In the genomic region with DNA sequence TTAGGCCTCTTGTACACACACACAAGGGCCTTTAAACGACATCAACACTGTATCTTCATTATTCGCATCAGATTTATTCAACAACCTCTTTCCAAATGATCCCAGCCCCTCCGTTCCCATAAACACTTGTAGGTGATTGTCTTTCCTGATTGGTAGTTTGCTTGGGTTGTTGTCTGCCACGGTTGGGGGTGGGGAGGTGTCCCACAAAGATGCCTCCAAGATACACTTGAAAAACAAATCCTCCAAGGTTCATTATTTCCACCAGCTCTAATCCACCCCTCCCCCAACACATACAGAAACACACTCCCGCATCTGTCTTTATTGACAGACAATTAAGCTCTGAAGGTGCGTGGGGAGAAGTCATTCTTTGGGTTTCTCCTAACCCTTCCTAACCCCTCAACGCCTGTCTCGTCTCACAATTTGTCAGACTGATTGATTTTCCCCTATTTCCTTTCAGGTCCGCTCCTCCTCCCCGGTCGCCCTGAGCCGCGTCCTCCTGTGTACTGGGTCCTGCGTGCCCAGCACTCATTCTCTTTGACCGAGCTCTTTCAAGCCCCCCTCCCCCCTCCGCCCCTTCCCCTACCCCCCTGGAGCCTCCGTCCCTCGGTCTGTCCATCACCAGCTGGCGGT, we compare ENCODE assay signal across 8 cellular contexts. TPM values are rescaled to one million over a fixed set of nuclear protein-coding genes. Genes with fewer than 3 reads are reported as not detected.
A peak's percentile ranks its signal among the peaks of the same experiment; 100 is the strongest.
DNase-seq lines count a peak whose midpoint lies in the region; ATAC-seq and TF ChIP-seq lines count a peak whose summit lies in the region.

No MANE protein-coding gene starts in this region.

- DNase-seq in DMS 273 (lab: John Stamatoyannopoulos, UW; ENCODE audit: unreplicated experiment) = peak; percentile 57
- DNase-seq in DMS 273 treated with DMSO at 0.1 percent for 48 hours (lab: John Stamatoyannopoulos, UW) = no peak
- DNase-seq in NCI-H82 (lab: John Stamatoyannopoulos, UW) = peak; percentile 80
- no peak for DNase-seq in ascending aorta (ENCODE audit: low spot score in 2 of 2)
- no peak for DNase-seq in iPS DF 6.9 (ENCODE audit: low read depth, low spot score)
- no peak for DNase-seq in sigmoid colon

- H3K9me3 ChIP-seq in ascending aorta (no peaks in the 10 kb centered on the region), iPS DF 6.9 (ENCODE audit: control insufficient read depth, insufficient read depth, low read length) (no peaks in the 10 kb centered on the region), sigmoid colon (no peaks in the 10 kb centered on the region)

- ATAC-seq in GM19463 (IDR thresholded peaks at IDR 0.05; ENCODE audit: unreplicated experiment) (no peak), GM18867 (IDR thresholded peaks at IDR 0.05; ENCODE audit: unreplicated experiment) (no peak)

- H3K27me3 ChIP-seq in ascending aorta = no peaks in the 10 kb centered on the region
- H3K27me3 ChIP-seq in iPS DF 6.9 (ENCODE audit: control insufficient read depth, insufficient read depth, low read length) = no peaks in the 10 kb centered on the region
- no peaks in the 10 kb centered on the region for H3K27me3 ChIP-seq in sigmoid colon

- peak overlapping the region; percentile 99 to 100 for H3K27ac ChIP-seq in ascending aorta
- H3K27ac ChIP-seq in iPS DF 6.9 (ENCODE audit: low read length) = no peak overlapping the region
- peak overlapping the region; percentile 89 to 99 (median 98) for H3K27ac ChIP-seq in sigmoid colon

- WGBS in iPS DF 6.9 (ENCODE audit: insufficient coverage, insufficient read length) = no CpG with 5 or more reads among the region's 19 CpGs
- 1 to 2% methylated on average over 19 of the region's 19 CpGs for WGBS in sigmoid colon, 2 donors

- TF ChIP-seq CTCF in ascending aorta (IDR thresholded peaks at IDR 0.05) (no peak), sigmoid colon (IDR thresholded peaks at IDR 0.05) (no peak)

- H3K4me3 ChIP-seq in ascending aorta (peak overlapping the region; percentile 73 to 76), iPS DF 6.9 (ENCODE audit: low read length) (peak overlapping the region; percentile 73; the same call in 1 of the 2 replicates), sigmoid colon (peak overlapping the region; percentile 76 to 92 (median 90))

- TF ChIP-seq POLR2A in sigmoid colon (IDR thresholded peaks at IDR 0.05) = no peak

- no peak for TF ChIP-seq EP300 in sigmoid colon (IDR thresholded peaks at IDR 0.05)

- no peaks in the 10 kb centered on the region for H3K36me3 ChIP-seq in ascending aorta
- no peaks in the 10 kb centered on the region; the same call in 1 of the 2 replicates for H3K36me3 ChIP-seq in iPS DF 6.9 (ENCODE audit: control insufficient read depth, insufficient read depth, low read length)
- H3K36me3 ChIP-seq in sigmoid colon = peaks cover 0 to 11% (median 3%) of the 10 kb centered on the region in 4 donors

- intact Hi-C loops in ascending aorta (cut with DNase I) = loop anchor here (10.0 kb wide), 2 partner anchors 248 to 718 kb away; partner anchors contain the start of genes CAPN2 and DEGS1
- intact Hi-C loops in sigmoid colon (cut with DNase I) = no loop called here

- H3K4me1 ChIP-seq in ascending aorta (peaks cover 0 to 40% of the 10 kb centered on the region in 2 donors), iPS DF 6.9 (ENCODE audit: control insufficient read depth, insufficient read depth, low read length) (no peaks in the 10 kb centered on the region), sigmoid colon (peaks cover 0 to 63% (median 50%) of the 10 kb centered on the region in 4 donors)

RNA-seq across cellular contexts. Expression of gene WDR26, which starts 1.4 kb away (rescaled TPM):
- 31.8 TPM for total RNA-seq in ascending aorta
- 100 to 1,000 TPM in 1 of 4 donors, 10 to 100 TPM in 3; 63.3 to 105 (median 66.6) TPM for total RNA-seq in sigmoid colon
- polyA plus RNA-seq in sigmoid colon = 10 to 100 TPM; 27.6 to 30.7 (median 28.8) TPM

Comparison
In these comparisons a context has a peak if more than half of its experiments do, and no peak if none do; other contexts are left out.
1. DNase-seq: peak in DMS 273 (single experiment) and NCI-H82 (single experiment); none in DMS 273 treated with DMSO at 0.1 percent for 48 hours (single experiment), ascending aorta (0 of 2), iPS DF 6.9 (single experiment) and sigmoid colon (single experiment).
2. Peak in every context shown above with its lines, with median percentiles within 50 percentile points of each other: H3K4me3 ChIP-seq.